ENCODE assay signal across 25 cellular contexts in genomic region chr10:7846591-7846990, GRCh38. TPM values are rescaled to one million over a fixed set of nuclear protein-coding genes. Genes with fewer than 3 reads are reported as not detected.
DNase-seq lines count a peak whose midpoint lies in the region; ATAC-seq, FAIRE-seq and TF ChIP-seq lines count a peak whose summit lies in the region.
"Had no signal": no experiment of that assay in that cellular context is flagged by ENCODE, and none has a peak within 500 bp of the region (broad histone marks: within the 10 kb centered on the region; RNA-seq: fewer than 3 reads in every experiment).

No MANE protein-coding gene starts in this region.

- H2BK5ac ChIP-seq in neuronal stem cell (ENCODE audit: low read length) = no peak overlapping the region

- H3K9me3 Mint-ChIP-seq in activated naive CD4-positive, alpha-beta T cell treated with anti-CD3 and anti-CD28 coated beads, Interleukin-2, amount 10 ng/mL, durations not matched to agents 7 days and 5 days = no peaks in the 10 kb centered on the region
- H3K9me3 Mint-ChIP-seq: CD4-positive, alpha-beta T cell had no signal

- H3K27ac ChIP-seq in GM23248 = no peak overlapping the region
- no peak overlapping the region for H3K27ac ChIP-seq in K562 (ENCODE audit: extremely low read depth, low read depth, low read length)
- no peak overlapping the region for H3K27ac ChIP-seq in small intestine (ENCODE audit: low read depth in 1 of 2, low read length in 1 of 2)
- H3K27ac ChIP-seq in neuronal stem cell (replicated peaks; ENCODE audit: low read length) = no peak overlapping the region
- H3K27ac ChIP-seq: BLaER1, HL-60, KMS-11, SJSA1 had no signal

- no peak overlapping the region for H2BK12ac ChIP-seq in neuronal stem cell (ENCODE audit: low read length)

- in situ Hi-C loops in GM23248 (cut with MboI) (no loop called here), K562 (cut with MboI) (no loop called here)

- no peak overlapping the region for H4K91ac ChIP-seq in neuronal stem cell (ENCODE audit: low read depth, low read length, poor library complexity)

- H3K9me3 ChIP-seq in GM23248 (ENCODE audit: low read depth) (no peaks in the 10 kb centered on the region), K562 (replicated peaks; ENCODE audit: control insufficient read depth, insufficient read depth, low read depth, low read length) (no peaks in the 10 kb centered on the region), small intestine (ENCODE audit: control insufficient read depth, low read depth) (no peaks in the 10 kb centered on the region), neuronal stem cell (replicated peaks in 1 of 2; ENCODE audit: control insufficient read depth in 2 of 2, insufficient read depth in 1 of 2, low read depth in 1 of 2, low read length in 2 of 2) (no peaks in the 10 kb centered on the region), MG63 (no peaks in the 10 kb centered on the region)
- H3K9me3 ChIP-seq: BLaER1, Caco-2, SJSA1 had no signal

- peaks cover 20% of the 10 kb centered on the region for H3K79me2 ChIP-seq in GM23248 (ENCODE audit: insufficient read depth)
- H3K79me2 ChIP-seq in K562 (ENCODE audit: control insufficient read depth, insufficient read depth, low read length) = no peaks in the 10 kb centered on the region

- no peak overlapping the region for H3K4ac ChIP-seq in neuronal stem cell (ENCODE audit: low read length)

- no peak for TF ChIP-seq CTCF in K562 (IDR thresholded peaks at IDR 0.05 in 2 of 3, conservative IDR thresholded peaks at IDR 0.05 in 1 of 3; ENCODE audit: insufficient read depth in 2 of 3, low read depth in 1 of 3, low read length in 3 of 3)

- H4K20me1 ChIP-seq in GM23248 (ENCODE audit: insufficient read depth) (no peaks in the 10 kb centered on the region), K562 (replicated peaks; ENCODE audit: control insufficient read depth, insufficient read depth, low read length) (no peaks in the 10 kb centered on the region)

- no peak overlapping the region for H2BK120ac ChIP-seq in neuronal stem cell (ENCODE audit: low read depth, low read length)

- TF ChIP-seq RAD21 in K562 (CRISPR knock-in tag; conservative IDR thresholded peaks at IDR 0.05 in 1 of 2, IDR thresholded peaks at IDR 0.05 in 1 of 2) = no peak

- no peaks in the 10 kb centered on the region for H3K27me3 ChIP-seq in GM23248 (replicated peaks; ENCODE audit: insufficient read depth)
- H3K27me3 ChIP-seq in K562 (ENCODE audit: control insufficient read depth in 2 of 2, insufficient read depth in 2 of 2, low read length in 2 of 2) = no peaks in the 10 kb centered on the region
- no peaks in the 10 kb centered on the region for H3K27me3 ChIP-seq in small intestine (ENCODE audit: control insufficient read depth in 2 of 2, insufficient read depth in 2 of 2, low read length in 2 of 2)
- H3K27me3 ChIP-seq in neuronal stem cell (ENCODE audit: control insufficient read depth in 3 of 3, insufficient read depth in 3 of 3, low read depth in 1 of 3, low read length in 3 of 3) = no peaks in the 10 kb centered on the region
- no peaks in the 10 kb centered on the region for H3K27me3 ChIP-seq in MG63
- H3K27me3 ChIP-seq: BLaER1, SJSA1 had no signal

- H3K4me2 ChIP-seq in GM23248 (ENCODE audit: unreplicated experiment) (peak overlapping the region; percentile 2), K562 (ENCODE audit: insufficient read depth, low read length) (no peak overlapping the region), neuronal stem cell (ENCODE audit: insufficient read depth, low read length, poor library complexity, severe bottlenecking) (no peak overlapping the region)
- H3K4me2 ChIP-seq: BLaER1, KMS-11 had no signal

- no peaks in the 10 kb centered on the region for H3K79me1 ChIP-seq in neuronal stem cell (ENCODE audit: low read depth, low read length)

- 1 to 6% methylated on average over 1 of the region's 1 CpG for WGBS in GM23248 (ENCODE audit: low coverage in 1 of 2, low lambda C conversion rate in 2 of 2, missing lambda C conversion rate in 2 of 2), 2 experiments
- WGBS in K562 (ENCODE audit: insufficient coverage, low coverage, missing lambda C conversion rate) = 63% methylated on average over 1 of the region's 1 CpG
- 94 to 97% (median 94%) methylated on average over 1 of the region's 1 CpG for WGBS in small intestine, 3 donors
- WGBS in neuronal stem cell (ENCODE audit: extremely low coverage in 2 of 2, insufficient read length in 2 of 2, insufficient replicate concordance in 1 of 2), 2 donors = no CpG with 5 or more reads among the region's 1 CpG

- CTCF ChIA-PET in K562 (lab: Yijun Ruan, JAX; ENCODE audit: low intra/inter-chr PET ratio) = no interaction called here
- CTCF ChIA-PET in activated naive CD4-positive, alpha-beta T cell treated with anti-CD3 and anti-CD28 coated beads, Interleukin-2, amount 10 ng/mL, durations not matched to agents 7 days and 5 days (lab: Charles Lee) = no interaction called here

- no peak overlapping the region for H3K14ac ChIP-seq in neuronal stem cell (ENCODE audit: low read length)

- FAIRE-seq in K562 (lab: Jason Lieb, UNC) (no peak), small intestine (lab: Jason Lieb, UNC) (peak; percentile 44)
- FAIRE-seq: GM19239, H54 had no signal

- H3K9me1 ChIP-seq in K562 (ENCODE audit: control insufficient read depth, insufficient read depth, low read length) = no peaks in the 10 kb centered on the region

- POLR2A ChIA-PET in K562 (lab: Yijun Ruan, JAX) = no interaction called here

- intact Hi-C loops in K562 (cut with micrococcal nuclease) = no loop called here

- no peaks in the 10 kb centered on the region for H3K27me3 Mint-ChIP-seq in activated naive CD4-positive, alpha-beta T cell treated with anti-CD3 and anti-CD28 coated beads, Interleukin-2, amount 10 ng/mL, durations not matched to agents 7 days and 5 days
- H3K27me3 Mint-ChIP-seq: CD4-positive, alpha-beta T cell had no signal

- no peaks in the 10 kb centered on the region for H3K36me3 Mint-ChIP-seq in activated naive CD4-positive, alpha-beta T cell treated with anti-CD3 and anti-CD28 coated beads, Interleukin-2, amount 10 ng/mL, durations not matched to agents 7 days and 5 days

- no peak overlapping the region for H3K18ac ChIP-seq in neuronal stem cell (ENCODE audit: low read length)

- TF ChIP-seq POLR2A in K562 (conservative IDR thresholded peaks at IDR 0.05) = no peak

- H4K8ac ChIP-seq in neuronal stem cell (ENCODE audit: low read depth, low read length) = no peak overlapping the region

- no peak for TF ChIP-seq EP300 in K562 (IDR thresholded peaks at IDR 0.05; ENCODE audit: low read length)

- no peak overlapping the region for H3K4me3 Mint-ChIP-seq in activated naive CD4-positive, alpha-beta T cell treated with anti-CD3 and anti-CD28 coated beads, Interleukin-2, amount 10 ng/mL, durations not matched to agents 7 days and 5 days
- H3K4me3 Mint-ChIP-seq: CD4-positive, alpha-beta T cell had no signal

- H3K4me1 ChIP-seq in GM23248 (ENCODE audit: insufficient read depth) (peaks cover 9% of the 10 kb centered on the region; the same call in 1 of the 2 replicates), K562 (replicated peaks in 1 of 2; ENCODE audit: control insufficient read depth in 2 of 2, insufficient read depth in 2 of 2, low read length in 2 of 2) (no peaks in the 10 kb centered on the region), small intestine (ENCODE audit: control insufficient read depth in 2 of 2, insufficient read depth in 1 of 2, low read depth in 1 of 2, low read length in 1 of 2) (no peaks in the 10 kb centered on the region), neuronal stem cell (ENCODE audit: control insufficient read depth in 2 of 2, insufficient read depth in 1 of 2, low read depth in 1 of 2, low read length in 2 of 2) (peaks cover 0 to 2% of the 10 kb centered on the region in 2 donors)
- H3K4me1 ChIP-seq: BLaER1, Caco-2, SJSA1 had no signal

- BruUV-seq in K562 (replicated peaks; lab: Mats Ljungman, UMichigan) = no TSS peak

- H2BK15ac ChIP-seq in neuronal stem cell (ENCODE audit: low read length) = no peak overlapping the region

- no peaks in the 10 kb centered on the region for H3F3A ChIP-seq in GM23248 (ENCODE audit: insufficient read depth)

- no peak overlapping the region for H3K4me3 ChIP-seq in GM23248
- no peak overlapping the region for H3K4me3 ChIP-seq in K562
- H3K4me3 ChIP-seq in small intestine (ENCODE audit: low read depth in 1 of 2, low read length in 2 of 2) = no peak overlapping the region
- no peak overlapping the region for H3K4me3 ChIP-seq in neuronal stem cell (ENCODE audit: low read length in 2 of 2)
- no peak overlapping the region for H3K4me3 ChIP-seq in MG63
- H3K4me3 ChIP-seq: BLaER1, SJSA1 had no signal

- H3K23ac ChIP-seq in neuronal stem cell (ENCODE audit: low read depth, low read length, poor library complexity) = no peak overlapping the region

- H3K9me2 ChIP-seq in GM23248 (ENCODE audit: insufficient read depth) = no peaks in the 10 kb centered on the region

- H3K27ac Mint-ChIP-seq in activated naive CD4-positive, alpha-beta T cell treated with anti-CD3 and anti-CD28 coated beads, Interleukin-2, amount 10 ng/mL, durations not matched to agents 7 days and 5 days = no peak overlapping the region
- H3K27ac Mint-ChIP-seq: CD4-positive, alpha-beta T cell had no signal

- no peaks in the 10 kb centered on the region for H3K4me1 Mint-ChIP-seq in activated naive CD4-positive, alpha-beta T cell treated with anti-CD3 and anti-CD28 coated beads, Interleukin-2, amount 10 ng/mL, durations not matched to agents 7 days and 5 days

- H3K9ac ChIP-seq in GM23248 = no peak overlapping the region
- no peak overlapping the region for H3K9ac ChIP-seq in K562 (ENCODE audit: insufficient read depth in 1 of 2, low read depth in 2 of 2, low read length in 2 of 2)
- no peak overlapping the region for H3K9ac ChIP-seq in neuronal stem cell (ENCODE audit: low read depth, low read length, poor library complexity)
- H3K9ac ChIP-seq: BLaER1, KMS-11 had no signal

- H2AFZ ChIP-seq in GM23248 (no peak overlapping the region), K562 (ENCODE audit: low read depth, low read length) (no peak overlapping the region), neuronal stem cell (ENCODE audit: low read length) (no peak overlapping the region)

- no peak for ATAC-seq in K562
- ATAC-seq: Right ventricle myocardium inferior had no signal

- no peaks in the 10 kb centered on the region for H3K36me3 ChIP-seq in GM23248 (ENCODE audit: low read depth)
- H3K36me3 ChIP-seq in K562 (ENCODE audit: control insufficient read depth, insufficient read depth, low read length) = no peaks in the 10 kb centered on the region
- H3K36me3 ChIP-seq in small intestine (ENCODE audit: control insufficient read depth in 2 of 2, insufficient read depth in 2 of 2, low read length in 2 of 2) = no peaks in the 10 kb centered on the region
- H3K36me3 ChIP-seq in neuronal stem cell (replicated peaks in 1 of 2; ENCODE audit: control insufficient read depth in 2 of 2, insufficient read depth in 2 of 2, low read length in 2 of 2) = peaks cover 0 to 2% of the 10 kb centered on the region in 2 donors
- H3K36me3 ChIP-seq in MG63 = no peaks in the 10 kb centered on the region
- H3K36me3 ChIP-seq: SJSA1 had no signal

- DNase-seq in GM23248 (peak; percentile 36), K562 (ENCODE audit: extremely low read depth in 1 of 4, low spot score in 3 of 4) (no peak), iris pigment epithelial cell (ENCODE audit: low read depth) (peak; percentile 37), small intestine (no peak), neuronal stem cell (ENCODE audit: low spot score) (no peak), MG63 (no peak)
- no peak for DNase-seq in activated naive CD4-positive, alpha-beta T cell treated with anti-CD3 and anti-CD28 coated beads, Interleukin-2, amount 10 ng/mL, durations not matched to agents 7 days and 5 days
- DNase-seq in activated CD4-positive, alpha-beta T cell treated with anti-CD3 and anti-CD28 coated beads for 4 hours = no peak
- DNase-seq: ACHN; Caco-2; CD4-positive, alpha-beta T cell; DMS153; GDM1; NCI-H1694; NCI-H2081 treated with DMSO at 0.1 percent for 48 hours; NCI-H2171 treated with DMSO at 0.1 percent for 48 hours; NCI-H446; NCI-H526 had no signal

- no peak overlapping the region for H2AK5ac ChIP-seq in neuronal stem cell (ENCODE audit: low read depth, low read length)

RNA-seq across cellular contexts. Expression of gene TAF3, which starts 28.3 kb away (rescaled TPM):
- 1.7 and 2.4 TPM in 2 replicates for total RNA-seq in GM23248 (2014; rRNA removed; shearing (Covaris generic))
- polyA plus RNA-seq in GM23248 (2016; fragmentation: Nextera tagmentation; extraction: Ambion mirVana) (4.4 and 5.5 TPM in 2 replicates), K562 (2011; rRNA removed) (2.4 and 2.8 TPM in 2 replicates), K562 (2014; fragmentation: Illumina TruSeq; extraction: Trizol) (8.7 and 9.9 TPM in 2 replicates), K562 (2014; fragmentation: Nextera tagmentation; extraction: Ambion mirVana) (1 to 10 TPM; 1.5 to 2.0 TPM), K562 (2014; rRNA removed) (3.1 and 4.9 TPM in 2 replicates), small intestine (1 to 10 TPM; 3.4 to 5.4 (median 3.8) TPM)
- 6.2 and 11.8 TPM in 2 replicates for total RNA-seq in K562 (2011; cell fraction: chromatin; rRNA removed; ENCODE audit: low replicate concordance)
- 5.5 and 6.1 TPM in 2 replicates for total RNA-seq in K562 (2011; cell fraction: nucleolus; rRNA removed)
- 7.3 and 7.6 TPM in 2 replicates for total RNA-seq in K562 (2011; cell fraction: nucleoplasm; rRNA removed)
- total RNA-seq in K562 (2014; rRNA removed) (3.8 and 4.4 TPM in 2 replicates), K562 (2014; rRNA removed; fragmentation: Illumina TruSeq; extraction: Trizol) (3.3 and 4.4 TPM in 2 replicates), K562 (2015; rRNA removed; fragmentation: Illumina TruSeq; extraction: Trizol) (4.1 TPM in 2 replicates), K562 (2021) (9.2 and 9.6 TPM in 2 replicates)
- polyA plus RNA-seq in K562 (2011; cell fraction: cytosol; rRNA removed) = 1.2 TPM in 2 replicates
- polyA plus RNA-seq in K562 (2011; cell fraction: nucleus; rRNA removed) = 2.6 and 3.5 TPM in 2 replicates
- 5.6 and 6.2 TPM in 2 replicates for polyA plus RNA-seq in K562 (2012)
- 4.2 and 4.6 TPM in 2 replicates for polyA minus RNA-seq in K562 (2011; rRNA and poly(A)+ RNA removed)
- polyA minus RNA-seq in K562 (2011; cell fraction: cytosol; rRNA and poly(A)+ RNA removed) = 2.6 and 2.8 TPM in 2 replicates
- polyA minus RNA-seq in K562 (2011; cell fraction: nucleus; rRNA and poly(A)+ RNA removed) = 6.1 and 6.3 TPM in 2 replicates
- polyA plus RNA-seq in neuronal stem cell (2013, experiment 1 of 2) = 12.7 TPM
- polyA plus RNA-seq in neuronal stem cell (2013, experiment 2 of 2) = 13.1 TPM
- total RNA-seq in MG63 (2014; rRNA removed; shearing (Covaris generic); ENCODE audit: low replicate concordance) = 0.92 and 4.4 TPM in 2 replicates

RNA-seq across cellular contexts. Expression of gene ATP5F1C, which starts 58.6 kb away (rescaled TPM):
- total RNA-seq in GM23248 (2014; rRNA removed; shearing (Covaris generic)) = 229 and 315 TPM in 2 replicates
- polyA plus RNA-seq in GM23248 (2016; fragmentation: Nextera tagmentation; extraction: Ambion mirVana) = 294 and 304 TPM in 2 replicates
- 125 and 199 TPM in 2 replicates for total RNA-seq in K562 (2011; cell fraction: chromatin; rRNA removed; ENCODE audit: low replicate concordance)
- total RNA-seq in K562 (2011; cell fraction: nucleolus; rRNA removed) = 102 and 104 TPM in 2 replicates
- total RNA-seq in K562 (2011; cell fraction: nucleoplasm; rRNA removed) = 144 and 173 TPM in 2 replicates
- 356 and 389 TPM in 2 replicates for total RNA-seq in K562 (2014; rRNA removed)
- 559 and 608 TPM in 2 replicates for total RNA-seq in K562 (2014; rRNA removed; fragmentation: Illumina TruSeq; extraction: Trizol)
- total RNA-seq in K562 (2015; rRNA removed; fragmentation: Illumina TruSeq; extraction: Trizol) = 452 and 493 TPM in 2 replicates
- 409 and 465 TPM in 2 replicates for total RNA-seq in K562 (2021)
- polyA plus RNA-seq in K562 (2011; rRNA removed) = 766 and 904 TPM in 2 replicates
- 279 and 353 TPM in 2 replicates for polyA plus RNA-seq in K562 (2011; cell fraction: cytosol; rRNA removed)
- 162 and 279 TPM in 2 replicates for polyA plus RNA-seq in K562 (2011; cell fraction: nucleus; rRNA removed)
- polyA plus RNA-seq in K562 (2012) = 367 and 617 TPM in 2 replicates
- polyA plus RNA-seq in K562 (2014; fragmentation: Illumina TruSeq; extraction: Trizol) = 466 and 557 TPM in 2 replicates
- polyA plus RNA-seq in K562 (2014; fragmentation: Nextera tagmentation; extraction: Ambion mirVana) = 1,000 to 10,000 TPM; 1,372 to 1,475 TPM
- 557 and 719 TPM in 2 replicates for polyA plus RNA-seq in K562 (2014; rRNA removed)
- polyA minus RNA-seq in K562 (2011; rRNA and poly(A)+ RNA removed) = 359 and 407 TPM in 2 replicates
- polyA minus RNA-seq in K562 (2011; cell fraction: cytosol; rRNA and poly(A)+ RNA removed) = 174 and 190 TPM in 2 replicates
- 66.1 and 141 TPM in 2 replicates for polyA minus RNA-seq in K562 (2011; cell fraction: nucleus; rRNA and poly(A)+ RNA removed)
- 1,000 to 10,000 TPM in 1 of 3 donors, 100 to 1,000 TPM in 2; 479 to 1,460 (median 744) TPM for polyA plus RNA-seq in small intestine
- 354 TPM for polyA plus RNA-seq in neuronal stem cell (2013, experiment 1 of 2)
- 363 TPM for polyA plus RNA-seq in neuronal stem cell (2013, experiment 2 of 2)
- total RNA-seq in MG63 (2014; rRNA removed; shearing (Covaris generic); ENCODE audit: low replicate concordance) = 499 and 516 TPM in 2 replicates

RNA-seq across cellular contexts. Expression of gene KIN, which starts 58.8 kb away (rescaled TPM):
- 3.8 and 7.8 TPM in 2 replicates for total RNA-seq in GM23248 (2014; rRNA removed; shearing (Covaris generic))
- polyA plus RNA-seq in GM23248 (2016; fragmentation: Nextera tagmentation; extraction: Ambion mirVana) = 10.6 and 11.7 TPM in 2 replicates
- 9.9 and 21.8 TPM in 2 replicates for total RNA-seq in K562 (2011; cell fraction: chromatin; rRNA removed; ENCODE audit: low replicate concordance)
- total RNA-seq in K562 (2011; cell fraction: nucleolus; rRNA removed) = 6.8 TPM in 2 replicates
- 12.8 and 24.7 TPM in 2 replicates for total RNA-seq in K562 (2011; cell fraction: nucleoplasm; rRNA removed)
- total RNA-seq in K562 (2014; rRNA removed) = 13.6 and 14.4 TPM in 2 replicates
- 16.0 and 16.9 TPM in 2 replicates for total RNA-seq in K562 (2014; rRNA removed; fragmentation: Illumina TruSeq; extraction: Trizol)
- total RNA-seq in K562 (2015; rRNA removed; fragmentation: Illumina TruSeq; extraction: Trizol) = 17.2 and 18.4 TPM in 2 replicates
- total RNA-seq in K562 (2021) = 9.7 and 11.7 TPM in 2 replicates
- 6.7 and 13.8 TPM in 2 replicates for polyA plus RNA-seq in K562 (2011; rRNA removed)
- polyA plus RNA-seq in K562 (2011; cell fraction: cytosol; rRNA removed) = 1.2 and 1.8 TPM in 2 replicates
- 4.2 and 5.9 TPM in 2 replicates for polyA plus RNA-seq in K562 (2011; cell fraction: nucleus; rRNA removed)
- 12.6 and 13.0 TPM in 2 replicates for polyA plus RNA-seq in K562 (2012)
- 11.8 and 14.5 TPM in 2 replicates for polyA plus RNA-seq in K562 (2014; fragmentation: Illumina TruSeq; extraction: Trizol)
- 10 to 100 TPM; 30.7 to 35.6 TPM for polyA plus RNA-seq in K562 (2014; fragmentation: Nextera tagmentation; extraction: Ambion mirVana)
- polyA plus RNA-seq in K562 (2014; rRNA removed) = 13.9 and 23.4 TPM in 2 replicates
- polyA minus RNA-seq in K562 (2011; rRNA and poly(A)+ RNA removed) = 5.2 and 5.5 TPM in 2 replicates
- 2.2 and 3.6 TPM in 2 replicates for polyA minus RNA-seq in K562 (2011; cell fraction: cytosol; rRNA and poly(A)+ RNA removed)
- polyA minus RNA-seq in K562 (2011; cell fraction: nucleus; rRNA and poly(A)+ RNA removed) = 4.4 and 7.2 TPM in 2 replicates
- 10 to 100 TPM in 1 of 3 donors, 1 to 10 TPM in 2; 7.0 to 12.7 (median 7.3) TPM for polyA plus RNA-seq in small intestine
- polyA plus RNA-seq in neuronal stem cell (2013, experiment 1 of 2) = 18.2 TPM
- polyA plus RNA-seq in neuronal stem cell (2013, experiment 2 of 2) = 18.0 TPM
- 13.0 and 34.8 TPM in 2 replicates for total RNA-seq in MG63 (2014; rRNA removed; shearing (Covaris generic); ENCODE audit: low replicate concordance)

Comparison
In these comparisons a context has a peak if more than half of its experiments do, and no peak if none do; other contexts are left out.
1. DNase-seq: peak in GM23248 (single experiment) and iris pigment epithelial cell (single experiment); none in K562 (0 of 4), small intestine (single experiment), neuronal stem cell (single experiment), activated naive CD4-positive, alpha-beta T cell treated with anti-CD3 and anti-CD28 coated beads, Interleukin-2, amount 10 ng/mL, durations not matched to agents 7 days and 5 days (single experiment), MG63 (single experiment) and activated CD4-positive, alpha-beta T cell treated with anti-CD3 and anti-CD28 coated beads for 4 hours (0 of 2).